In the genomic region with DNA sequence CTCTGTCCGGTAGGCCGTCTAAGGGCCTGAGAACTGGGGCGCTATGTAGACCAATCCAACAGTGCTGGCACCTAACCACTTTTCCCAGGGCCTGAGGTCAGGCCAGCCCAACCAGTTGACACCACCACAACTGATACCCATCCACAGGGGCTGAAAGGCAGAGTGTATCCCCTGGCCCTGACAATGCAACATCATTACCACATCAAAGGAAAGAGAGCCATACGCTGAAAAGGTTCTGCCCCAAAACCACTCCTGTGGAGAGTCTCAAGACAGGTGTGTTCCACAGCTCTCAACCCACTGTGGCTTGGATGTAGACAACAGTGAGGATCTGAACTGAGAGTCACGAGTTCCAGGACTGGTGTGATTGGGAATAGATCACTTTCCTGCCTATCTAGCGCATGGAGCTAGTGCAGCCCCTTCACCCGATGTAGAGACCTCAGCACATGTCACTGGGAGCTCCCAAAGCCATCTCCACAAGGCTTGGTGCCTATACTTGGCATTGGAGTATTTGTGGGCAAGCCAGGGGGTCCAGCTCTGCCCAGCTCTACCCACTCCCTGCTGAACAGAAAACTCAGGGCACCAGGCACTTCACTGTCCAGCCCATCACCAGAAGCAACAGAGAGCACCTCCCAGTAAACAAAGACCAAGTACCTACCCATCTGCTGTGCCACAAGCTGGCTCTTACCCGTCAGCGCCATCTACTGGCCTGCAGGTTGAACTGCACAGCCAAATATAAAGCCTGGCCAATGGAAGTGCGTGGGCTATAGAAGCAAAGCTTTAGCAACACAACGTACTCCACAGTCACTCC, we compare ENCODE assay signal across 8 cellular contexts.
A peak's percentile ranks its signal among the peaks of the same experiment; 100 is the strongest.
DNase-seq lines count a peak whose midpoint lies in the region; TF ChIP-seq lines count a peak whose summit lies in the region.

No MANE protein-coding gene starts in this region.

- CTCF ChIA-PET in Calu3 (lab: Charles Lee): interaction anchor here (0.8 to 1.9 kb wide), 5 partner anchors 33 to 659 kb away, joined by 3 to 11 read pairs (median 3); no protein-coding TSS in a partner anchor

- H3K4me1 Mint-ChIP-seq in Calu3 (ENCODE audit: low read depth, unreplicated experiment): no peaks in the 10 kb centered on the region

- TF ChIP-seq CTCF in Calu3 (IDR thresholded peaks at IDR 0.05; ENCODE audit: unreplicated experiment) (peak; percentile 94), adrenal gland (IDR thresholded peaks at IDR 0.05) (peak; percentile 61 to 81 (median 75)), kidney epithelial cell (IDR thresholded peaks at IDR 0.05; ENCODE audit: insufficient read depth, low read length, poor library complexity, severe bottlenecking) (peak; percentile 94)

- no peaks in the 10 kb centered on the region for H3K36me3 Mint-ChIP-seq in Calu3 (ENCODE audit: insufficient read depth, unreplicated experiment)

- no peak for TF ChIP-seq POLR2A in adrenal gland (IDR thresholded peaks at IDR 0.05)

- H3K4me1 ChIP-seq in adrenal gland (replicated peaks in 1 of 2): no peaks in the 10 kb centered on the region

- H3K27ac Mint-ChIP-seq in Calu3 (ENCODE audit: unreplicated experiment): no peak overlapping the region

- no TSS peak for BruUV-seq in Calu3 (replicated peaks; lab: Mats Ljungman, UMichigan)

- no peak overlapping the region for H3K4me3 ChIP-seq in adrenal gland
- H3K4me3 ChIP-seq in kidney epithelial cell (ENCODE audit: low read depth, low read length): no peak overlapping the region

- H3K27me3 Mint-ChIP-seq in Calu3 (ENCODE audit: unreplicated experiment): no peaks in the 10 kb centered on the region

- no peaks in the 10 kb centered on the region for H3K36me3 ChIP-seq in adrenal gland (replicated peaks in 1 of 2)
- no peaks in the 10 kb centered on the region for H3K36me3 ChIP-seq in kidney epithelial cell (ENCODE audit: control insufficient read depth, insufficient read depth, low read length)

- no peaks in the 10 kb centered on the region for H3K9me3 ChIP-seq in adrenal gland (replicated peaks in 1 of 3)

- DNase-seq in Calu3 (peak; percentile 68), HuH-7 (ENCODE audit: low spot score) (peak; percentile 27), RKO (ENCODE audit: low spot score) (peak; percentile 65), adrenal gland (peak; percentile 23 to 70 (median 54)), kidney epithelial cell (ENCODE audit: low read depth) (peak; percentile 2), T-helper 9 cell (no peak), putamen (ENCODE audit: low spot score) (no peak)
- DNase-seq in stimulated activated CD4-positive, alpha-beta T cell treated with anti-CD3 and anti-CD28 coated beads, TNF-alpha, amount 100 ng/mL, for 4 hours (ENCODE audit: low read depth in 3 of 3): peak in 2 of 3 experiments; percentile 4 to 8

- no peak overlapping the region for H3K27ac ChIP-seq in adrenal gland

- no peak overlapping the region for H3K4me3 Mint-ChIP-seq in Calu3 (ENCODE audit: low read depth, unreplicated experiment)

- H3K27me3 ChIP-seq in adrenal gland: no peaks in the 10 kb centered on the region
- H3K27me3 ChIP-seq in kidney epithelial cell (ENCODE audit: control insufficient read depth, insufficient read depth, low read length): no peaks in the 10 kb centered on the region

- intact Hi-C loops in Calu3 (cut with micrococcal nuclease; ENCODE audit: unreplicated experiment): loop anchor here (1.0 to 2.0 kb wide), 3 partner anchors 71 to 167 kb away; no protein-coding TSS in a partner anchor
- intact Hi-C loops in adrenal gland (cut with DNase I): loop anchor here in 1 of 2 donors (10.0 kb wide), 1 partner anchor 169 kb away; no protein-coding TSS in a partner anchor

- 42 to 55% (median 52%) methylated on average over 8 to 11 of the region's 11 CpGs for WGBS in adrenal gland, 4 donors

- H3K9me3 Mint-ChIP-seq in Calu3 (ENCODE audit: low read depth, unreplicated experiment): no peaks in the 10 kb centered on the region

Comparison
In these comparisons a context has a peak if more than half of its experiments do, and no peak if none do; other contexts are left out.
1. DNase-seq: peak in Calu3 (single experiment), HuH-7 (single experiment), RKO (single experiment), adrenal gland (7 of 7), kidney epithelial cell (single experiment) and stimulated activated CD4-positive, alpha-beta T cell treated with anti-CD3 and anti-CD28 coated beads, TNF-alpha, amount 100 ng/mL, for 4 hours (2 of 3); none in T-helper 9 cell (single experiment) and putamen (single experiment).
2. Peak in every context shown above with its lines, with median percentiles within 50 percentile points of each other: CTCF ChIP-seq.